Comparison of ENCODE assay signal across 8 cellular contexts in genomic region chr11:70204466-70204799, GRCh38. TPM values are rescaled to one million over a fixed set of nuclear protein-coding genes. Genes with fewer than 3 reads are reported as not detected.
DNase-seq lines count a peak whose midpoint lies in the region; ATAC-seq lines count a peak whose summit lies in the region.

No MANE protein-coding gene starts in this region.

- H2AFZ ChIP-seq in neuron (ENCODE audit: low read depth, low read length): no peak overlapping the region

- peaks cover 48% of the 10 kb centered on the region for H3K4me1 ChIP-seq in CD4-positive, alpha-beta memory T cell (ENCODE audit: insufficient read depth, low read length)
- H3K4me1 ChIP-seq in NT2/D1 (ENCODE audit: insufficient read depth, insufficient read length): peaks cover 19% of the 10 kb centered on the region
- peaks cover 15% of the 10 kb centered on the region for H3K4me1 ChIP-seq in neuron (ENCODE audit: insufficient read depth, low read length)

- H3K27ac ChIP-seq in CD4-positive, alpha-beta memory T cell (ENCODE audit: low read depth, low read length): peak overlapping the region; percentile 95

- no peaks in the 10 kb centered on the region for H3K9me3 ChIP-seq in CD4-positive, alpha-beta memory T cell (ENCODE audit: control insufficient read depth in 1 of 2, low read length in 2 of 2)
- H3K9me3 ChIP-seq in NT2/D1 (ENCODE audit: insufficient read depth, low read length): no peaks in the 10 kb centered on the region; the same call in 1 of the 2 replicates
- no peaks in the 10 kb centered on the region for H3K9me3 ChIP-seq in neuron (ENCODE audit: low read length)

- H3K4me1 Mint-ChIP-seq in CD4-positive, alpha-beta memory T cell: peaks cover 30 to 62% (median 46%) of the 10 kb centered on the region in 4 donors
- H3K4me1 Mint-ChIP-seq in effector memory CD8-positive, alpha-beta T cell (ENCODE audit: low read depth in 2 of 2): peaks cover 38 to 48% of the 10 kb centered on the region in 2 donors

- CTCF ChIA-PET in CD4-positive, alpha-beta memory T cell (lab: Charles Lee; ENCODE audit: partially characterized antibody): interaction anchor here (1.8 to 1.9 kb wide), 2 partner anchors 8 to 67 kb away, joined by 4 to 5 read pairs; no protein-coding TSS in a partner anchor

- no peaks in the 10 kb centered on the region for H3K27me3 ChIP-seq in CD4-positive, alpha-beta memory T cell (ENCODE audit: insufficient read depth, low read length)
- no peaks in the 10 kb centered on the region for H3K27me3 ChIP-seq in NT2/D1 (ENCODE audit: insufficient read depth, insufficient read length)
- no peaks in the 10 kb centered on the region for H3K27me3 ChIP-seq in neuron (ENCODE audit: insufficient read depth, low read length)

- peaks cover 32% of the 10 kb centered on the region for H3K36me3 ChIP-seq in CD4-positive, alpha-beta memory T cell (ENCODE audit: insufficient read depth, low read length)
- H3K36me3 ChIP-seq in NT2/D1 (ENCODE audit: insufficient read depth, insufficient read length, low read length) (peaks cover 57% of the 10 kb centered on the region), neuron (ENCODE audit: insufficient read depth, low read length) (peaks cover 26% of the 10 kb centered on the region)

- intact Hi-C loops in CD4-positive, alpha-beta memory T cell (cut with micrococcal nuclease): loop anchor here (5.0 kb wide), 2 partner anchors 527 to 1248 kb away; partner anchors contain the start of genes LTO1 and NADSYN1

- H3K9ac ChIP-seq in NT2/D1 (ENCODE audit: insufficient read length, low read depth): peak overlapping the region; percentile 99

- H3K4me3 Mint-ChIP-seq in CD4-positive, alpha-beta memory T cell: peak overlapping the region; percentile 91 to 97 (median 96)
- H3K4me3 Mint-ChIP-seq in effector memory CD8-positive, alpha-beta T cell: peak overlapping the region; percentile 90 to 93

- no peaks in the 10 kb centered on the region for H3K9me3 Mint-ChIP-seq in CD4-positive, alpha-beta memory T cell
- no peaks in the 10 kb centered on the region for H3K9me3 Mint-ChIP-seq in effector memory CD8-positive, alpha-beta T cell

- POLR2A ChIA-PET in CD4-positive, alpha-beta memory T cell (lab: Charles Lee; ENCODE audit: partially characterized antibody): interaction anchor here (0.7 to 2.1 kb wide), 3 partner anchors 9 to 1248 kb away, joined by 3 to 22 read pairs (median 3); partner anchors contain the start of genes NADSYN1 and PPFIA1

- peak overlapping the region; percentile 90 to 100 for H3K4me3 ChIP-seq in CD4-positive, alpha-beta memory T cell (ENCODE audit: low read length in 2 of 2)
- H3K4me3 ChIP-seq in NT2/D1 (ENCODE audit: insufficient read length, low read depth) (peak overlapping the region; percentile 96), neuron (ENCODE audit: low read length) (peak overlapping the region; percentile 84)

- H3K36me3 Mint-ChIP-seq in CD4-positive, alpha-beta memory T cell: peaks cover 28 to 54% of the 10 kb centered on the region in 2 donors
- H3K36me3 Mint-ChIP-seq in effector memory CD8-positive, alpha-beta T cell (ENCODE audit: insufficient read depth): peaks cover 70% of the 10 kb centered on the region

- ATAC-seq in effector memory CD8-positive, alpha-beta T cell (replicated peaks): no peak
- ATAC-seq in HG03139 (IDR thresholded peaks at IDR 0.05; ENCODE audit: unreplicated experiment) (no peak), GM18870 (IDR thresholded peaks at IDR 0.05; ENCODE audit: unreplicated experiment) (no peak)

- peak overlapping the region; percentile 95 to 100 (median 98) for H3K27ac Mint-ChIP-seq in CD4-positive, alpha-beta memory T cell
- H3K27ac Mint-ChIP-seq in effector memory CD8-positive, alpha-beta T cell: peak overlapping the region; percentile 98 to 99

- H3K27me3 Mint-ChIP-seq in CD4-positive, alpha-beta memory T cell: no peaks in the 10 kb centered on the region
- no peaks in the 10 kb centered on the region for H3K27me3 Mint-ChIP-seq in effector memory CD8-positive, alpha-beta T cell

- no peak for DNase-seq in CD4-positive, alpha-beta memory T cell
- DNase-seq in NT2/D1 (ENCODE audit: low read depth, low spot score) (no peak), NCI-H1105 (lab: John Stamatoyannopoulos, UW) (no peak)
- no peak for DNase-seq in effector memory CD8-positive, alpha-beta T cell
- no peak for DNase-seq in activated effector memory CD4-positive, alpha-beta T cell treated with anti-CD3 and anti-CD28 coated beads, Interleukin-2, amount 50 U/mL, for 16 hours

RNA-seq across cellular contexts. Expression of gene FADD, which starts 1.3 kb away (rescaled TPM):
- total RNA-seq in CD4-positive, alpha-beta memory T cell: 10 to 100 TPM; 43.6 to 48.0 TPM
- 10 to 100 TPM; 19.2 to 24.7 TPM for polyA plus RNA-seq in CD4-positive, alpha-beta memory T cell
